8 cellular contexts compared by ENCODE assay signal in genomic region chr5:43483210-43484048, GRCh38. TPM values are rescaled to one million over a fixed set of nuclear protein-coding genes. Genes with fewer than 3 reads are reported as not detected.
DNase-seq lines count a peak whose midpoint lies in the region; ATAC-seq and TF ChIP-seq lines count a peak whose summit lies in the region.

Gene TMEM267, minus strand, starts transcription at chr5:43483865. Its CDS starts 29,896 bp downstream, at chr5:43453969.

- intact Hi-C loops in spleen (cut with DNase I; ENCODE audit: low total_unique reads): loop anchor here (10.0 kb wide), 1 partner anchor 169 kb away; the partner anchor contains the start of gene HMGCS1

- ATAC-seq in GM18873 (IDR thresholded peaks at IDR 0.05; ENCODE audit: low FRiP score, unreplicated experiment) (peak; percentile 64), HG03139 (IDR thresholded peaks at IDR 0.05; ENCODE audit: unreplicated experiment) (peak; percentile 91), WTC11 (peak; percentile 96)

- H3K9me3 ChIP-seq in spleen: no peaks in the 10 kb centered on the region

- H3K27me3 Mint-ChIP-seq in WTC11 (ENCODE audit: low read depth) (no peaks in the 10 kb centered on the region), immature natural killer cell (ENCODE audit: low read depth in 3 of 3) (peaks cover 5 to 16% (median 12%) of the 10 kb centered on the region in 3 donors)

- H3K27me3 ChIP-seq in spleen (replicated peaks in 1 of 7): no peaks in the 10 kb centered on the region

- POLR2A ChIA-PET in AG04449 (lab: Yijun Ruan, JAX): interaction anchor here (0.6 to 1.7 kb wide), 8 partner anchors 8 to 362 kb away, joined by 3 to 15 read pairs (median 4); partner anchors contain the start of genes C5orf34 and ZNF131
- POLR2A ChIA-PET in WTC11 (lab: Charles Lee): interaction anchor here (0.6 to 2.0 kb wide), 14 partner anchors 14 to 420 kb away, joined by 3 to 17 read pairs (median 5); partner anchors contain the start of genes C5orf34, HMGCS1, NNT and ZNF131

- H3K4me1 ChIP-seq in spleen: peaks cover 14 to 38% (median 24%) of the 10 kb centered on the region in 6 donors

- no peaks in the 10 kb centered on the region for H3K36me3 ChIP-seq in spleen

- H3K9me3 Mint-ChIP-seq in WTC11 (no peaks in the 10 kb centered on the region), immature natural killer cell (no peaks in the 10 kb centered on the region)

- H3K4me3 ChIP-seq in AG04449 (ENCODE audit: low read depth, low read length) (peak within 1 kb of the TSS; percentile 81), cardiac fibroblast (replicated peaks in 1 of 2; ENCODE audit: low read depth in 2 of 2, low read length in 2 of 2) (peak within 1 kb of the TSS; percentile 78 to 81), spleen (peak within 1 kb of the TSS; percentile 65 to 86 (median 77))

- H3K27ac Mint-ChIP-seq in WTC11: peak within 1 kb of the TSS; percentile 100
- peak within 1 kb of the TSS; percentile 97 to 100 (median 99) for H3K27ac Mint-ChIP-seq in immature natural killer cell

- peak in 2 of 3 donors; percentile 22 to 80 for TF ChIP-seq POLR2A in spleen (IDR thresholded peaks at IDR 0.05)

- TF ChIP-seq CTCF in AG04449 (IDR thresholded peaks at IDR 0.05; ENCODE audit: insufficient read depth, low read length, missing control alignments): no peak
- TF ChIP-seq CTCF in WTC11 (IDR thresholded peaks at IDR 0.05): no peak
- TF ChIP-seq CTCF in cardiac fibroblast (IDR thresholded peaks at IDR 0.05; ENCODE audit: low read depth, low read length): no peak
- TF ChIP-seq CTCF in spleen (IDR thresholded peaks at IDR 0.05 in 8 of 11, conservative IDR thresholded peaks at IDR 0.05 in 3 of 11): no peak

- peak within 1 kb of the TSS; percentile 98 for H3K4me3 Mint-ChIP-seq in WTC11
- H3K4me3 Mint-ChIP-seq in immature natural killer cell: peak within 1 kb of the TSS; percentile 91 to 100 (median 97)

- H3K36me3 Mint-ChIP-seq in WTC11 (peaks cover 2% of the 10 kb centered on the region; the same call in 1 of the 2 replicates), immature natural killer cell (peaks cover 0 to 5% (median 5%) of the 10 kb centered on the region in 3 donors)

- H3K4me1 Mint-ChIP-seq in WTC11: peaks cover 9% of the 10 kb centered on the region
- H3K4me1 Mint-ChIP-seq in immature natural killer cell: peaks cover 28 to 55% of the 10 kb centered on the region in 2 donors

- CTCF ChIA-PET in AG04449 (lab: Yijun Ruan, JAX) (interaction anchor here (0.7 to 3.9 kb wide), 31 partner anchors 9 to 363 kb away, joined by 3 to 27 read pairs (median 4); partner anchors contain the start of genes C5orf34, CCL28, HMGCS1 and ZNF131), WTC11 (lab: Charles Lee) (interaction anchor here (0.5 to 2.5 kb wide), 58 partner anchors 7 to 1751 kb away, joined by 3 to 31 read pairs (median 4); partner anchors contain the start of genes C5orf34, CCL28, HMGCS1 and NIM1K)

- 0 to 1% (median 1%) methylated on average over 38 to 62 of the region's 62 CpGs for WGBS in spleen, 5 donors

- peak within 1 kb of the TSS; percentile 95 to 99 (median 98) for H3K27ac ChIP-seq in spleen

- peak; percentile 49 for DNase-seq in AG04449 (ENCODE audit: low read depth, low spot score)
- peak; percentile 98 for DNase-seq in NCI-H2227 (lab: John Stamatoyannopoulos, UW; ENCODE audit: unreplicated experiment)
- DNase-seq in WTC11 (ENCODE audit: low spot score): peak; percentile 84
- DNase-seq in cardiac fibroblast (ENCODE audit: low read depth in 2 of 2): peak; percentile 93 to 96
- DNase-seq in immature natural killer cell: peak; percentile 80 to 87 (median 84)
- peak; percentile 99 for DNase-seq in spleen

TF ChIP-seq in WTC11, 78 proteins besides CTCF, POLR2A, EP300 and RAD21 (continues in another document):
- 0 out of 2 replicates have a peak, but pooled peaks have one; percentile 65 for TF ChIP-seq KAT7 (CRISPR knock-in tag; IDR thresholded peaks at IDR 0.05; ENCODE audit: borderline replicate concordance)
- 0 out of 2 replicates have a peak, but pooled peaks have one; percentile 47 for TF ChIP-seq JUN (CRISPR knock-in tag; IDR thresholded peaks at IDR 0.05)
- peak; percentile 81 for TF ChIP-seq ETV6 (CRISPR knock-in tag; IDR thresholded peaks at IDR 0.05)
- TF ChIP-seq E2F1 (CRISPR knock-in tag; IDR thresholded peaks at IDR 0.05): 0 out of 2 replicates have a peak, but pooled peaks have one; percentile 50
- no peak for TF ChIP-seq HMGA2 (CRISPR knock-in tag; IDR thresholded peaks at IDR 0.05)
- TF ChIP-seq E2F5 (CRISPR knock-in tag; IDR thresholded peaks at IDR 0.05): no peak
- peak; percentile 57; the same call in 1 of the 2 replicates for TF ChIP-seq FOXK1 (CRISPR knock-in tag; IDR thresholded peaks at IDR 0.05)
- 0 out of 2 replicates have a peak, but pooled peaks have one; percentile 9 for TF ChIP-seq PRDM15 (CRISPR knock-in tag; IDR thresholded peaks at IDR 0.05)
- TF ChIP-seq ATF3 (CRISPR knock-in tag; conservative IDR thresholded peaks at IDR 0.05): no peak
- peak; percentile 34 for TF ChIP-seq SP1 (CRISPR knock-in tag; conservative IDR thresholded peaks at IDR 0.05)
- TF ChIP-seq CREB1 (CRISPR knock-in tag; IDR thresholded peaks at IDR 0.05): 0 out of 2 replicates have a peak, but pooled peaks have one; percentile 46
- TF ChIP-seq FOXP4 (CRISPR knock-in tag; IDR thresholded peaks at IDR 0.05): 0 out of 2 replicates have a peak, but pooled peaks have one; percentile 42

RNA-seq across cellular contexts. Expression of gene TMEM267, which starts in this region (rescaled TPM):
- total RNA-seq in WTC11 (2021) (6.0 to 6.6 TPM (median 6.4 TPM) in 3 replicates), spleen (10 to 100 TPM in 6 of 7 donors, 1 to 10 TPM in 1; 9.2 to 18.0 (median 10.7) TPM)
- polyA plus RNA-seq in immature natural killer cell (10 to 100 TPM; 17.7 to 20.2 (median 19.6) TPM), spleen (10 to 100 TPM; 10.2 to 14.4 (median 11.7) TPM)

Comparison
In these comparisons a context has a peak if more than half of its experiments do, and no peak if none do; other contexts are left out.
1. Peak in every context shown above with its lines: DNase-seq, ATAC-seq, H3K4me3 ChIP-seq and H3K27ac ChIP-seq.
2. DNase-seq: peak in every context shown above with its lines; median percentile 99 in spleen; 98 in NCI-H2227; 94 in cardiac fibroblast; 84 in WTC11; 84 in immature natural killer cell; 49 in AG04449.